In genomic region chr16:18344634-18345033, GRCh38 we compare ENCODE assay signal across 1 cellular context. TPM values are rescaled to one million over a fixed set of nuclear protein-coding genes. Genes with fewer than 3 reads are reported as not detected.
"Had no signal": no experiment of that assay in that cellular context is flagged by ENCODE, and none has a peak within 500 bp of the region (broad histone marks: within the 10 kb centered on the region; RNA-seq: fewer than 3 reads in every experiment).

No MANE protein-coding gene starts in this region.

RNA-seq across cellular contexts. Expression of gene NPIPA8, which starts 8.1 kb away (rescaled TPM):
- total RNA-seq: GM12878 had no signal
